In the genomic region with DNA sequence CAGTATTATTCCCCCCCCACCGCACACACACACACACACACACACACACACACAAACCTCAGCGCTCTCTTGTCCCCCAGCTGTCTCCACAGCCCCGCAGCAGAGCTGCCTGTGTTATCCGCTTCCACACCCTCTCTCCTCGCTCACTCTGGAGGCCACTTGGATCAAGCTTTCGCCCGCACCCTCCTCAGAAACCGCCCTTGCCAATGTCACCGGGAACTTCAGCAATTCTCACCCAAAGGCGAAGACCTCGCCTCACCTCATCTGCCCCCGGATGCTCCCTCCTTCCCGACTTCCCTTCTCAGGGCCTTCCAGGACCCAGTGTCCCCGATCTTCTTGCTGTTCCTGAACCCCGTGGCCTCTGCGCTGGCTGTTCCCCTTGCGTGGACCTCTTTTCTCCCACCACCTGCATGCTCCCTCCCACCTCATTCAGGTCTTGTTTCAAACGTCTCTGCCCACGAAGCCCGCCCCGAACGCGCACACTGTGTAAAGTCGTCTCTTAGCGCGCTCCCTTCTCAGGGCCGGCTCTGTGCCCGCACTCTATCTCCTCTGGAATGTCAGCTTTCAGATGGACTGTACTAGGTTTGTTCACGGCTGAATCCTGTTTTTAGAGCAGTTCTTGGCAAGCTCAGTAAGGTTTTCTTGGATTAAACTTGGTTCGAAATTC, we compare ENCODE assay signal across 8 cellular contexts. TPM values are rescaled to one million over a fixed set of nuclear protein-coding genes. Genes with fewer than 3 reads are reported as not detected.
DNase-seq lines count a peak whose midpoint lies in the region; ATAC-seq, FAIRE-seq and TF ChIP-seq lines count a peak whose summit lies in the region.

No MANE protein-coding gene starts in this region.

- TF ChIP-seq RAD21 in A549 (conservative IDR thresholded peaks at IDR 0.05 in 1 of 2, IDR thresholded peaks at IDR 0.05 in 1 of 2): no peak

- no peaks in the 10 kb centered on the region for H3K9me3 Mint-ChIP-seq in central memory CD8-positive, alpha-beta T cell

- DNase-seq in A549 (ENCODE audit: low read depth in 1 of 2, low spot score in 1 of 2): no peak
- no peak for DNase-seq in central memory CD8-positive, alpha-beta T cell (ENCODE audit: low spot score in 2 of 2)
- no peak for DNase-seq in T1000 (lab: John Stamatoyannopoulos, UW)
- no peak for DNase-seq in H54 (ENCODE audit: insufficient read length, low spot score)
- DNase-seq in HUDEP-2 (lab: John Stamatoyannopoulos, UW; ENCODE audit: unreplicated experiment in 76 of 76): no peak
- no peak for DNase-seq in GOT3 (lab: John Stamatoyannopoulos, UW)

- H3K27me3 Mint-ChIP-seq in central memory CD8-positive, alpha-beta T cell: peaks cover 24% of the 10 kb centered on the region

- no peaks in the 10 kb centered on the region; the same call in 1 of the 2 replicates for H3F3A ChIP-seq in Loucy (ENCODE audit: low read depth)

- H3K4me2 ChIP-seq in A549 (peak overlapping the region; percentile 91), Loucy (ENCODE audit: low read depth, low read length, poor library complexity, severe bottlenecking) (peak overlapping the region; percentile 92)

- 87% methylated on average over 30 of the region's 30 CpGs for WGBS in A549 (ENCODE audit: missing lambda C conversion rate)

- peak overlapping the region; percentile 100 for H3K27ac Mint-ChIP-seq in central memory CD8-positive, alpha-beta T cell (ENCODE audit: low read depth)

- H3K4me1 ChIP-seq in A549 (peaks cover 15% of the 10 kb centered on the region), Loucy (ENCODE audit: insufficient read depth, low read length, poor library complexity, severe bottlenecking) (peaks cover 7% of the 10 kb centered on the region), mucosa of rectum (ENCODE audit: control insufficient read depth in 2 of 2, insufficient read depth in 2 of 2, low read length in 2 of 2) (peaks cover 17 to 33% of the 10 kb centered on the region in 2 donors)

- peak overlapping the region; percentile 76 for H3K9ac ChIP-seq in Loucy (ENCODE audit: low read depth, low read length, poor library complexity, severe bottlenecking)
- H3K9ac ChIP-seq in mucosa of rectum (ENCODE audit: low read depth in 1 of 2, low read length in 2 of 2): peak overlapping the region; percentile 16 to 20

- peak overlapping the region; percentile 93 to 95 for H3K27ac ChIP-seq in A549
- H3K27ac ChIP-seq in mucosa of rectum (ENCODE audit: low read depth in 2 of 2, low read length in 2 of 2): no peak overlapping the region

- POLR2A ChIA-PET in A549 (lab: Yijun Ruan, JAX): interaction anchor here (0.9 to 6.7 kb wide), 6 partner anchors 11 to 30 kb away, joined by 4 to 159 read pairs (median 12); a partner anchor contains a TSS

- H3K36me3 Mint-ChIP-seq in central memory CD8-positive, alpha-beta T cell (ENCODE audit: insufficient read depth): peaks cover 40% of the 10 kb centered on the region

- no peaks in the 10 kb centered on the region for H4K20me1 ChIP-seq in Loucy (ENCODE audit: insufficient read depth, low read length, poor library complexity, severe bottlenecking)

- FAIRE-seq in A549 (lab: Jason Lieb, UNC): no peak
- FAIRE-seq in H54 (lab: Jason Lieb, UNC): no peak

- peaks cover 44% of the 10 kb centered on the region for H3K4me1 Mint-ChIP-seq in central memory CD8-positive, alpha-beta T cell

- H3K4me3 Mint-ChIP-seq in central memory CD8-positive, alpha-beta T cell: peak overlapping the region; percentile 92

- no peaks in the 10 kb centered on the region for H3K9me2 ChIP-seq in Loucy (replicated peaks; ENCODE audit: low read depth, low read length)

- no peaks in the 10 kb centered on the region for H3K36me3 ChIP-seq in Loucy (ENCODE audit: insufficient read depth, low read length)
- no peaks in the 10 kb centered on the region for H3K36me3 ChIP-seq in mucosa of rectum (ENCODE audit: control insufficient read depth in 2 of 2, insufficient read depth in 2 of 2, low read length in 2 of 2)

- no peak for TF ChIP-seq CTCF in A549 (IDR thresholded peaks at IDR 0.05)
- TF ChIP-seq CTCF in Loucy (conservative IDR thresholded peaks at IDR 0.05; ENCODE audit: low read length): no peak

- no peaks in the 10 kb centered on the region for H3K27me3 ChIP-seq in Loucy (ENCODE audit: insufficient read depth, low read length, poor library complexity, severe bottlenecking)
- H3K27me3 ChIP-seq in mucosa of rectum (ENCODE audit: control insufficient read depth in 2 of 2, insufficient read depth in 2 of 2, low read length in 2 of 2): peaks cover 0 to 7% of the 10 kb centered on the region in 2 donors

- no peak for TF ChIP-seq EP300 in A549 (IDR thresholded peaks at IDR 0.05)

- peak overlapping the region; percentile 92 for H2AFZ ChIP-seq in Loucy (ENCODE audit: low read length)

- H3K9me3 ChIP-seq in A549: no peaks in the 10 kb centered on the region
- no peaks in the 10 kb centered on the region for H3K9me3 ChIP-seq in Loucy (ENCODE audit: insufficient read depth, low read depth, low read length)
- H3K9me3 ChIP-seq in mucosa of rectum (ENCODE audit: control insufficient read depth in 2 of 2, low read length in 2 of 2): no peaks in the 10 kb centered on the region

- H3K4me3 ChIP-seq in A549 (peak overlapping the region; percentile 84), Loucy (ENCODE audit: low read length, poor library complexity, severe bottlenecking) (peak overlapping the region; percentile 80), mucosa of rectum (ENCODE audit: low read length in 2 of 2) (peak overlapping the region; percentile 58 to 79)

- TF ChIP-seq POLR2A in A549 (IDR thresholded peaks at IDR 0.05; ENCODE audit: low read length) (no peak), H54 (IDR thresholded peaks at IDR 0.05; ENCODE audit: low read depth, low read length) (no peak)

- CTCF ChIA-PET in A549 (lab: Yijun Ruan, JAX): interaction anchor here (1.0 to 3.6 kb wide), 5 partner anchors 10 to 21 kb away, joined by 3 to 36 read pairs (median 15); no protein-coding TSS in a partner anchor

- no peaks in the 10 kb centered on the region for H3K79me2 ChIP-seq in Loucy (ENCODE audit: insufficient read depth, low read length)

- no peak for ATAC-seq in A549
- no peak for ATAC-seq in central memory CD8-positive, alpha-beta T cell (replicated peaks; ENCODE audit: extremely low read depth, poor library complexity, severe bottlenecking)

TF ChIP-seq in A549, 52 proteins besides CTCF, POLR2A, EP300 and RAD21 (continues in another document):
- TF ChIP-seq ZFP36 (IDR thresholded peaks at IDR 0.05; ENCODE audit: borderline replicate concordance, partially characterized antibody) (no peak), HDAC2 (IDR thresholded peaks at IDR 0.05) (no peak), CBX8 (IDR thresholded peaks at IDR 0.05) (no peak), HOXA7 (CRISPR knock-in tag; IDR thresholded peaks at IDR 0.05) (no peak), NFE2L2 (conservative IDR thresholded peaks at IDR 0.05; ENCODE audit: low read length) (no peak), HOXB5 (CRISPR knock-in tag; IDR thresholded peaks at IDR 0.05) (no peak), CHD2 (IDR thresholded peaks at IDR 0.05; ENCODE audit: low read length, partially characterized antibody) (no peak), BHLHE40 (IDR thresholded peaks at IDR 0.05; ENCODE audit: low read depth, low read length) (no peak)
- TF ChIP-seq, protein P1, sequence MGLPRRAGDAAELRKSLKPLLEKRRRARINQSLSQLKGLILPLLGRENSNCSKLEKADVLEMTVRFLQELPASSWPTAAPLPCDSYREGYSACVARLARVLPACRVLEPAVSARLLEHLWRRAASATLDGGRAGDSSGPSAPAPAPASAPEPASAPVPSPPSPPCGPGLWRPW (IDR thresholded peaks at IDR 0.05): no peak
- TF ChIP-seq, protein P2, sequence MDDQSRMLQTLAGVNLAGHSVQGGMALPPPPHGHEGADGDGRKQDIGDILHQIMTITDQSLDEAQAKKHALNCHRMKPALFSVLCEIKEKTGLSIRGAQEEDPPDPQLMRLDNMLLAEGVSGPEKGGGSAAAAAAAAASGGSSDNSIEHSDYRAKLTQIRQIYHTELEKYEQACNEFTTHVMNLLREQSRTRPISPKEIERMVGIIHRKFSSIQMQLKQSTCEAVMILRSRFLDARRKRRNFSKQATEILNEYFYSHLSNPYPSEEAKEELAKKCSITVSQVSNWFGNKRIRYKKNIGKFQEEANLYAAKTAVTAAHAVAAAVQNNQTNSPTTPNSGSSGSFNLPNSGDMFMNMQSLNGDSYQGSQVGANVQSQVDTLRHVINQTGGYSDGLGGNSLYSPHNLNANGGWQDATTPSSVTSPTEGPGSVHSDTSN (IDR thresholded peaks at IDR 0.05): no peak

RNA-seq across cellular contexts. Expression of a gene that starts 0.9 kb away (rescaled TPM):
- polyA plus RNA-seq in A549 (2011; rRNA removed) (20.4 and 30.7 TPM in 2 replicates), A549 (2017; fragmentation: RNase III; extraction: RNeasy Plus Mini Kit Qiagen cat#74134 plus additional on column Dnase treatment) (21.8 to 23.2 TPM (median 23.1 TPM) in 3 replicates)
- 27.2 and 28.7 TPM in 2 replicates for polyA plus RNA-seq in A549 (2012; cell fraction: cytosol; rRNA removed)
- 20.4 and 25.4 TPM in 2 replicates for polyA plus RNA-seq in A549 (2012; cell fraction: nucleus; rRNA removed)
- polyA minus RNA-seq in A549 (2011; rRNA and poly(A)+ RNA removed): 5.3 and 5.6 TPM in 2 replicates

RNA-seq across cellular contexts. Expression of a gene that starts 17.2 kb away (rescaled TPM):
- 17.0 and 22.7 TPM in 2 replicates for polyA plus RNA-seq in A549 (2011; rRNA removed)
- polyA plus RNA-seq in A549 (2012; cell fraction: cytosol; rRNA removed): 21.6 and 22.2 TPM in 2 replicates
- polyA plus RNA-seq in A549 (2012; cell fraction: nucleus; rRNA removed): 73.3 and 77.6 TPM in 2 replicates
- 29.7 to 35.0 TPM (median 32.5 TPM) in 3 replicates for polyA plus RNA-seq in A549 (2017; fragmentation: RNase III; extraction: RNeasy Plus Mini Kit Qiagen cat#74134 plus additional on column Dnase treatment)
- 10.5 and 11.3 TPM in 2 replicates for polyA minus RNA-seq in A549 (2011; rRNA and poly(A)+ RNA removed)

RNA-seq across cellular contexts. Expression of a gene that starts 37.8 kb away (rescaled TPM):
- polyA plus RNA-seq in A549 (2011; rRNA removed): 3,139 and 4,035 TPM in 2 replicates
- polyA plus RNA-seq in A549 (2012; cell fraction: cytosol; rRNA removed): 4,808 and 5,207 TPM in 2 replicates
- 3,506 and 3,565 TPM in 2 replicates for polyA plus RNA-seq in A549 (2012; cell fraction: nucleus; rRNA removed)
- 2,466 to 2,717 TPM (median 2,590 TPM) in 3 replicates for polyA plus RNA-seq in A549 (2017; fragmentation: RNase III; extraction: RNeasy Plus Mini Kit Qiagen cat#74134 plus additional on column Dnase treatment)
- polyA minus RNA-seq in A549 (2011; rRNA and poly(A)+ RNA removed): 6,906 and 9,556 TPM in 2 replicates

RNA-seq across cellular contexts. Expression of a gene that starts 55.1 kb away (rescaled TPM):
- polyA plus RNA-seq in A549 (2011; rRNA removed): 10.9 and 11.1 TPM in 2 replicates
- polyA plus RNA-seq in A549 (2012; cell fraction: cytosol; rRNA removed): 4.7 and 5.8 TPM in 2 replicates
- polyA plus RNA-seq in A549 (2012; cell fraction: nucleus; rRNA removed): 7.5 and 7.7 TPM in 2 replicates
- polyA plus RNA-seq in A549 (2017; fragmentation: RNase III; extraction: RNeasy Plus Mini Kit Qiagen cat#74134 plus additional on column Dnase treatment): 10.9 to 13.1 TPM (median 12.1 TPM) in 3 replicates
- 7.5 and 8.8 TPM in 2 replicates for polyA minus RNA-seq in A549 (2011; rRNA and poly(A)+ RNA removed)

RNA-seq across cellular contexts. Expression of a gene that starts 58.5 kb away (rescaled TPM):
- polyA plus RNA-seq in A549 (2011; rRNA removed) (not detected in 2 replicates), A549 (2017; fragmentation: RNase III; extraction: RNeasy Plus Mini Kit Qiagen cat#74134 plus additional on column Dnase treatment) (not detected in 3 replicates)
- not detected in 2 replicates for polyA plus RNA-seq in A549 (2012; cell fraction: cytosol; rRNA removed)
- not detected in 2 replicates for polyA plus RNA-seq in A549 (2012; cell fraction: nucleus; rRNA removed)
- not detected in 2 replicates for polyA minus RNA-seq in A549 (2011; rRNA and poly(A)+ RNA removed)

Comparison
In these comparisons a context has a peak if more than half of its experiments do, and no peak if none do; other contexts are left out.
1. H3K27ac ChIP-seq: peak in A549 (2 of 2); none in mucosa of rectum (0 of 2).
2. Peak in every context shown above with its lines, with median percentiles within 50 percentile points of each other: H3K4me3 ChIP-seq.